In the genomic region with DNA sequence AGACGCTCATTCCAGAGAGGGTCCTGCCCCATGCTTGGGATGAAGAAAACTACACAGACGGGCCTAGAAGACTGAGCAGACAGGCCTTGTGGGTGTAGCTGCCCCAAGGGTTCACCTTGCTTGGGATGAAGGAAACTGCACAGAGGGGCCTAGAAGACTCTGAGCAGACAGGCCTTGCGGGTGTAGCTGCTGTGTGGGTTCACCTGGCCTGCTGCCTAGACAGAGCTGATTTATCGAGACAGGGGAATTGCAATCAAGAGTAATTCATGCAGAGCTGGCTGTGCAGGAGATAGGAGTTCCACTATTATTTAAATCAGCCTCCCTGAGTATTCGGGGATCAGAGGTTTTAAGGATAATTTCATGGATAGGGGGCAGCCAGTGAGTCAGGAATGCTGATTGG, we compare ENCODE assay signal across 19 cellular contexts.
DNase-seq lines count a peak whose midpoint lies in the region; ATAC-seq and TF ChIP-seq lines count a peak whose summit lies in the region.
"Had no signal": no experiment of that assay in that cellular context is flagged by ENCODE, and none has a peak within 500 bp of the region (broad histone marks: within the 10 kb centered on the region; RNA-seq: fewer than 3 reads in every experiment).

No MANE protein-coding gene starts in this region.

- no peaks in the 10 kb centered on the region for H3K36me3 Mint-ChIP-seq in WTC11
- H3K36me3 Mint-ChIP-seq: CD4-positive, alpha-beta memory T cell had no signal

- H3K4me3 Mint-ChIP-seq in WTC11 = no peak overlapping the region
- H3K4me3 Mint-ChIP-seq: CD4-positive, alpha-beta memory T cell had no signal

- H3K4me1 Mint-ChIP-seq in WTC11 = 0 out of 2 replicates have a peak, but pooled peaks cover 4% of the 10 kb centered on the region
- H3K4me1 Mint-ChIP-seq: CD4-positive, alpha-beta memory T cell had no signal

- no peak for TF ChIP-seq CTCF in WTC11 (IDR thresholded peaks at IDR 0.05)
- TF ChIP-seq CTCF in omental fat pad (IDR thresholded peaks at IDR 0.05) = no peak
- TF ChIP-seq CTCF in heart right ventricle (IDR thresholded peaks at IDR 0.05) = no peak
- TF ChIP-seq CTCF in upper lobe of right lung (IDR thresholded peaks at IDR 0.05) = no peak

- no peak overlapping the region for H3K27ac Mint-ChIP-seq in WTC11
- H3K27ac Mint-ChIP-seq: CD4-positive, alpha-beta memory T cell had no signal

- ATAC-seq in WTC11 = 0 out of 2 replicates have a peak, but pooled peaks have one; percentile 24
- ATAC-seq in omental fat pad (ENCODE audit: low FRiP score) = peak; percentile 64
- ATAC-seq in heart right ventricle = no peak
- no peak for ATAC-seq in HG02852 (IDR thresholded peaks at IDR 0.05; ENCODE audit: unreplicated experiment)
- ATAC-seq in upper lobe of right lung = no peak
- ATAC-seq: GM12878 had no signal

- H3K4me1 ChIP-seq in BLaER1 (peaks cover 29% of the 10 kb centered on the region), heart right ventricle (no peaks in the 10 kb centered on the region), upper lobe of right lung (no peaks in the 10 kb centered on the region)

- H3K36me3 ChIP-seq in BLaER1 = no peaks in the 10 kb centered on the region
- no peaks in the 10 kb centered on the region for H3K36me3 ChIP-seq in heart right ventricle
- no peaks in the 10 kb centered on the region for H3K36me3 ChIP-seq in upper lobe of right lung

- H3K27ac ChIP-seq in BLaER1 = no peak overlapping the region
- H3K27ac ChIP-seq in heart right ventricle = no peak overlapping the region
- no peak overlapping the region for H3K27ac ChIP-seq in upper lobe of right lung
- H3K27ac ChIP-seq: 22Rv1, GM23248 had no signal

- 57 to 77% methylated on average over 5 of the region's 5 CpGs for WGBS in heart right ventricle, 2 donors

- no peak overlapping the region for H3K9ac ChIP-seq in BLaER1
- H3K9ac ChIP-seq: GM23248 had no signal

- H3K4me3 ChIP-seq in BLaER1 = no peak overlapping the region
- no peak overlapping the region for H3K4me3 ChIP-seq in heart right ventricle
- H3K4me3 ChIP-seq in upper lobe of right lung = no peak overlapping the region
- H3K4me3 ChIP-seq: GM12878, GM23248 had no signal

- H3K9me3 Mint-ChIP-seq in WTC11 = peaks cover 7% of the 10 kb centered on the region
- H3K9me3 Mint-ChIP-seq: CD4-positive, alpha-beta memory T cell had no signal

- peak overlapping the region; percentile 49 for H3K4me2 ChIP-seq in BLaER1

- intact Hi-C loops in heart right ventricle (cut with DNase I) = no loop called here
- intact Hi-C loops in upper lobe of right lung (cut with DNase I) = no loop called here

- peak; percentile 3 for DNase-seq in DMS 273 (lab: John Stamatoyannopoulos, UW; ENCODE audit: unreplicated experiment)
- no peak for DNase-seq in DMS 273 treated with DMSO at 0.1 percent for 48 hours (lab: John Stamatoyannopoulos, UW)
- DNase-seq in WTC11 (ENCODE audit: low spot score) = no peak
- DNase-seq in omental fat pad (ENCODE audit: low spot score) = no peak
- DNase-seq in heart right ventricle = no peak
- DNase-seq in upper lobe of right lung = no peak
- DNase-seq: Calu3; CD4-positive, alpha-beta memory T cell; COR-L47; DMS79; EL; GDM1; GM23248; H7; HCEC 1CT had no signal

- no peaks in the 10 kb centered on the region for H3K27me3 Mint-ChIP-seq in WTC11 (ENCODE audit: low read depth)

- H4K20me1 ChIP-seq in BLaER1 = no peaks in the 10 kb centered on the region

- H3K27me3 ChIP-seq in BLaER1 = no peaks in the 10 kb centered on the region
- peaks cover 0 to 6% (median 0%) of the 10 kb centered on the region in 7 donors for H3K27me3 ChIP-seq in heart right ventricle
- no peaks in the 10 kb centered on the region for H3K27me3 ChIP-seq in upper lobe of right lung

- H3K9me3 ChIP-seq in BLaER1 (peaks cover 6% of the 10 kb centered on the region; the same call in 1 of the 2 replicates), heart right ventricle (no peaks in the 10 kb centered on the region), upper lobe of right lung (no peaks in the 10 kb centered on the region)

- POLR2A ChIA-PET in WTC11 (lab: Charles Lee) = no interaction called here

- CTCF ChIA-PET in WTC11 (lab: Charles Lee) = interaction anchor here (1.1 kb wide), 1 partner anchor 60 kb away, joined by 3 read pairs; no protein-coding TSS in a partner anchor

TF ChIP-seq in WTC11, 78 proteins besides CTCF, POLR2A, EP300 and RAD21 (continues in another document):
- TF ChIP-seq HMGA2 (CRISPR knock-in tag; IDR thresholded peaks at IDR 0.05) = no peak
- TF ChIP-seq ZNF121 (CRISPR knock-in tag; IDR thresholded peaks at IDR 0.05) = no peak
- TF ChIP-seq, protein P1, sequence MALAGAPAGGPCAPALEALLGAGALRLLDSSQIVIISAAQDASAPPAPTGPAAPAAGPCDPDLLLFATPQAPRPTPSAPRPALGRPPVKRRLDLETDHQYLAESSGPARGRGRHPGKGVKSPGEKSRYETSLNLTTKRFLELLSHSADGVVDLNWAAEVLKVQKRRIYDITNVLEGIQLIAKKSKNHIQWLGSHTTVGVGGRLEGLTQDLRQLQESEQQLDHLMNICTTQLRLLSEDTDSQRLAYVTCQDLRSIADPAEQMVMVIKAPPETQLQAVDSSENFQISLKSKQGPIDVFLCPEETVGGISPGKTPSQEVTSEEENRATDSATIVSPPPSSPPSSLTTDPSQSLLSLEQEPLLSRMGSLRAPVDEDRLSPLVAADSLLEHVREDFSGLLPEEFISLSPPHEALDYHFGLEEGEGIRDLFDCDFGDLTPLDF (CRISPR knock-in tag; IDR thresholded peaks at IDR 0.05) = no peak
- TF ChIP-seq NFATC4 (CRISPR knock-in tag; IDR thresholded peaks at IDR 0.05) = no peak
- TF ChIP-seq ZNF263 (CRISPR knock-in tag; IDR thresholded peaks at IDR 0.05; ENCODE audit: low read depth) = no peak
- TF ChIP-seq, protein P2, sequence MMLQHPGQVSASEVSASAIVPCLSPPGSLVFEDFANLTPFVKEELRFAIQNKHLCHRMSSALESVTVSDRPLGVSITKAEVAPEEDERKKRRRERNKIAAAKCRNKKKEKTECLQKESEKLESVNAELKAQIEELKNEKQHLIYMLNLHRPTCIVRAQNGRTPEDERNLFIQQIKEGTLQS (CRISPR knock-in tag; conservative IDR thresholded peaks at IDR 0.05) = no peak
- no peak for TF ChIP-seq NR1H2 (CRISPR knock-in tag; IDR thresholded peaks at IDR 0.05)
- TF ChIP-seq ATF2 (CRISPR knock-in tag; IDR thresholded peaks at IDR 0.05; ENCODE audit: borderline replicate concordance, low read depth) = no peak
- no peak for TF ChIP-seq GRHL2 (CRISPR knock-in tag; IDR thresholded peaks at IDR 0.05; ENCODE audit: insufficient replicate concordance, severe bottlenecking)
- no peak for TF ChIP-seq USF1 (CRISPR knock-in tag; IDR thresholded peaks at IDR 0.05)
- no peak for TF ChIP-seq HMGXB4 (CRISPR knock-in tag; IDR thresholded peaks at IDR 0.05)
- no peak for TF ChIP-seq TEAD4 (CRISPR knock-in tag; IDR thresholded peaks at IDR 0.05)
- no peak for TF ChIP-seq NR3C1 (CRISPR knock-in tag; conservative IDR thresholded peaks at IDR 0.05; ENCODE audit: low read depth)
- TF ChIP-seq SP1 (CRISPR knock-in tag; conservative IDR thresholded peaks at IDR 0.05) = no peak

Comparison
In these comparisons a context has a peak if more than half of its experiments do, and no peak if none do; other contexts are left out.
1. ATAC-seq: peak in WTC11 (single experiment) and omental fat pad (single experiment); none in heart right ventricle (0 of 8), HG02852 (single experiment) and upper lobe of right lung (single experiment).